8 cellular contexts compared by ENCODE assay signal in the genomic region with DNA sequence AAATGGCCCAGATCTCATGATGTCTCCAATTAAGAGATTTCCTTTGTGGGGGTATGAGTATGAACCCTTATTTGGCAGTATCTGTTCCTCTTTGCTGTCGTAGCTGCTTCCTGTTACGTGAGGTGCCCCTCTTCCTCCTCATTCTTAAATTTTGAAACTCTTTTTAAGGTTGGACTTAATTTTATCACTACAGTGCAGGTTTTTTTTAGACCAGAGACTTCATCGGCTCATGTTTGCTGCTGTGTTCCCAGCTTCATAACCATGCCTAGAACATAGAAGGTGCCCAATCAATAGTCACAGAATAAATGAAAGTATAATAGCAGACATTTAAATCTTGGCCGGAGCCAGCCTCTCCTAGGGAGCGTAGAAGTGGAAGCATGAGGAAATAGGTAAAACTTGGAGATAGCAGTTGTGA.
DNase-seq lines count a peak whose midpoint lies in the region; ATAC-seq and TF ChIP-seq lines count a peak whose summit lies in the region.

No MANE protein-coding gene starts in this region.

- peaks cover 30 to 33% of the 10 kb centered on the region in 2 donors for H3K4me1 Mint-ChIP-seq in effector memory CD8-positive, alpha-beta T cell (ENCODE audit: low read depth in 2 of 2)

- H3K27me3 Mint-ChIP-seq in effector memory CD8-positive, alpha-beta T cell: no peaks in the 10 kb centered on the region

- H3K4me3 Mint-ChIP-seq in effector memory CD8-positive, alpha-beta T cell: peak overlapping the region in 1 of 2 donors; percentile 80

- peaks cover 7% of the 10 kb centered on the region for H3K4me1 ChIP-seq in HAP-1

- H3K27ac ChIP-seq in KOPT-K1 (ENCODE audit: low read depth, low read length, poor library complexity, severe bottlenecking): peak overlapping the region; percentile 22

- H3K27ac Mint-ChIP-seq in effector memory CD8-positive, alpha-beta T cell: peak overlapping the region; percentile 51 to 86

- TF ChIP-seq CTCF in GM12865 (IDR thresholded peaks at IDR 0.05; ENCODE audit: insufficient read depth, low read depth, low read length, missing control alignments): no peak

- no peaks in the 10 kb centered on the region for H3K27me3 ChIP-seq in HAP-1 (ENCODE audit: low read depth)

- in situ Hi-C loops in HAP-1 (cut with MboI; ENCODE audit: low sequenced_read_pairs): no loop called here

- DNase-seq in GM12865 (ENCODE audit: low read depth) (peak; percentile 83), DMS53 treated with DMSO at 0.1 percent for 48 hours (lab: John Stamatoyannopoulos, UW; ENCODE audit: unreplicated experiment) (no peak), HAP-1 (ENCODE audit: low spot score in 2 of 2) (no peak), EL (no peak)
- DNase-seq in effector memory CD8-positive, alpha-beta T cell: peak in 1 of 3 experiments; percentile 14
- DNase-seq in stimulated activated CD8-positive, alpha-beta memory T cell treated with anti-CD3 and anti-CD28 coated beads, Interleukin-4, amount 100 ng/mL, for 48 hours: no peak

- H3K9me3 ChIP-seq in KOPT-K1 (ENCODE audit: insufficient read depth, low read length, poor library complexity, severe bottlenecking) (peaks cover 6% of the 10 kb centered on the region), HAP-1 (peaks cover 5% of the 10 kb centered on the region; the same call in 1 of the 2 replicates)

- H3K36me3 ChIP-seq in KOPT-K1 (ENCODE audit: insufficient read depth, low read length) (peaks cover 15% of the 10 kb centered on the region), HAP-1 (replicated peaks) (peaks cover 29% of the 10 kb centered on the region)

- H3K9me3 Mint-ChIP-seq in effector memory CD8-positive, alpha-beta T cell: no peaks in the 10 kb centered on the region

- peak; percentile 52 for ATAC-seq in GM21526 (IDR thresholded peaks at IDR 0.05; ENCODE audit: low FRiP score, unreplicated experiment)
- ATAC-seq in effector memory CD8-positive, alpha-beta T cell (replicated peaks): peak; percentile 21

- H3K36me3 Mint-ChIP-seq in effector memory CD8-positive, alpha-beta T cell (ENCODE audit: insufficient read depth): no peaks in the 10 kb centered on the region

- H3K4me3 ChIP-seq in GM12865 (ENCODE audit: low read depth, low read length): peak overlapping the region; percentile 87
- no peak overlapping the region for H3K4me3 ChIP-seq in HAP-1
